11 cellular contexts compared by ENCODE assay signal in the genomic region with DNA sequence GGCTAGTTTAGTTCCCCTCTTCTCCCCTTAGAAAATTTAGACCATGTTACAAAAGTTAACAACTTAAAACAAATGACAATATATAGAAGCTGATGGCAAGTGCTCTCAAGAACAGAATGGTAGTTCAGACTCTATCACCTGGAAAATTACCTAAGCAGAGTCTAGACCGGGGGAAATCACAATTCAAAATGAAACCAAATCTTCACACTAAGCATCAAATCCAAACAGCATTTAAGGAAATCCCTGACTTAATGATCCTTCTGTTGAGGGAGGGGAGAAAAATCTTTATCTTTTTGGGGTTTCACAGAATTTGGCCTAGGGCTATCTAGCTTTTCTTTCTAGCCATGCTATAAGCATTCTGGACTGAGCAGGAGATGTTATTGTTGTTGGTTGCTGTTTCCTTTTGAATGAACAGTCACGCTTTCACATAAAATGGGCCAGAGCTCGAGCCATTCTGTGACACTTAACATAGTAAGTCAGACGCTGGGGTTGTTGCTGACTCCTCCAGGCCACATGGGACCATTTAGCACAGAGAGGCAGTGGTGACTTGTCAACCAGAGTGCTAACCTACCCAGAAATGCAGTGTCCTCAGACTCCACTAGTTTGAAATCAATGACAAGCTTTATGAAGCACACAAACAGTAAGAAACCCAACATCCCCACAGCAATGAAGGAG. TPM values are rescaled to one million over a fixed set of nuclear protein-coding genes. Genes with fewer than 3 reads are reported as not detected.
A peak's percentile ranks its signal among the peaks of the same experiment; 100 is the strongest.
DNase-seq lines count a peak whose midpoint lies in the region; ATAC-seq and TF ChIP-seq lines count a peak whose summit lies in the region.
"Had no signal": no experiment of that assay in that cellular context is flagged by ENCODE, and none has a peak within 500 bp of the region (broad histone marks: within the 10 kb centered on the region; RNA-seq: fewer than 3 reads in every experiment).

No MANE protein-coding gene starts in this region.

- H3K9me3 ChIP-seq in trophoblast cell (ENCODE audit: insufficient read depth, low read depth, low read length): no peaks in the 10 kb centered on the region
- peaks cover 3% of the 10 kb centered on the region for H3K9me3 ChIP-seq in CD8-positive, alpha-beta T cell (ENCODE audit: low read length)

- intact Hi-C loops in head of caudate nucleus (cut with DNase I): no loop called here
- intact Hi-C loops in CD8-positive, alpha-beta T cell (cut with DNase I, micrococcal nuclease): no loop called here

- no peaks in the 10 kb centered on the region for H3K36me3 ChIP-seq in trophoblast cell (ENCODE audit: control insufficient read depth in 1 of 2, insufficient read depth in 2 of 2, low read length in 2 of 2)
- no peaks in the 10 kb centered on the region for H3K36me3 ChIP-seq in CD8-positive, alpha-beta T cell (ENCODE audit: insufficient read depth, low read length)

- no peak overlapping the region for H3K4me2 ChIP-seq in trophoblast cell (ENCODE audit: low read length)

- DNase-seq in OCI-M1 (lab: John Stamatoyannopoulos, UW): no peak
- DNase-seq in head of caudate nucleus: no peak
- no peak for DNase-seq in trophoblast cell
- no peak for DNase-seq in CD8-positive, alpha-beta T cell
- DNase-seq: DMS153, MV-4-11 had no signal

- no peak overlapping the region for H4K12ac ChIP-seq in trophoblast cell (ENCODE audit: low read depth, low read length)

- H3K9ac ChIP-seq in trophoblast cell (ENCODE audit: low read length): no peak overlapping the region

- no peak overlapping the region for H3K27ac ChIP-seq in trophoblast cell (ENCODE audit: low read depth, low read length)
- no peak overlapping the region for H3K27ac ChIP-seq in CD8-positive, alpha-beta T cell (ENCODE audit: low read depth, low read length)
- H3K27ac ChIP-seq: epithelial cell of prostate had no signal

- no peak for TF ChIP-seq CTCF in CD8-positive, alpha-beta T cell (IDR thresholded peaks at IDR 0.05)

- no peak overlapping the region for H2BK120ac ChIP-seq in trophoblast cell (ENCODE audit: insufficient read depth, low read length, poor library complexity)

- no peaks in the 10 kb centered on the region for H3K4me1 ChIP-seq in trophoblast cell (ENCODE audit: control insufficient read depth in 1 of 2, insufficient read depth in 2 of 2, low read length in 2 of 2)
- H3K4me1 ChIP-seq in CD8-positive, alpha-beta T cell (ENCODE audit: insufficient read depth, low read length): no peaks in the 10 kb centered on the region

- peak; percentile 48 for ATAC-seq in GM18519 (IDR thresholded peaks at IDR 0.05; ENCODE audit: low FRiP score, unreplicated experiment)
- ATAC-seq in GM21381 (IDR thresholded peaks at IDR 0.05; ENCODE audit: unreplicated experiment): peak; percentile 80
- peak; percentile 73 for ATAC-seq in HG03064 (IDR thresholded peaks at IDR 0.05; ENCODE audit: low read depth, unreplicated experiment)
- ATAC-seq in activated T-helper 17 cell treated with anti-CD3 and anti-CD28 coated beads, Interleukin-2, amount 50 U/mL, for 72 hours (replicated peaks): peak; percentile 92
- no peak for ATAC-seq in CD8-positive, alpha-beta T cell

- no peak overlapping the region for H2BK5ac ChIP-seq in trophoblast cell (ENCODE audit: low read depth, low read length, poor library complexity)

- CTCF ChIA-PET in CD8-positive, alpha-beta T cell (lab: Charles Lee): interaction anchor here (0.8 to 2.1 kb wide), 3 partner anchors 11 to 15 kb away, joined by 3 to 6 read pairs (median 3); no protein-coding TSS in a partner anchor

- no peaks in the 10 kb centered on the region for H3K79me1 ChIP-seq in trophoblast cell (ENCODE audit: low read length)

- H3K18ac ChIP-seq in trophoblast cell (ENCODE audit: low read length): no peak overlapping the region

- H3K27ac Mint-ChIP-seq in activated T-helper 17 cell treated with anti-CD3 and anti-CD28 coated beads, Interleukin-2, amount 50 U/mL, for 72 hours: no peak overlapping the region
- no peak overlapping the region for H3K27ac Mint-ChIP-seq in CD8-positive, alpha-beta T cell

- POLR2A ChIA-PET in CD8-positive, alpha-beta T cell (lab: Charles Lee): no interaction called here

- H3K79me2 ChIP-seq in trophoblast cell (ENCODE audit: control insufficient read depth, insufficient read depth, low read length, poor library complexity): no peaks in the 10 kb centered on the region

- H4K91ac ChIP-seq in trophoblast cell (ENCODE audit: low read depth, low read length): no peak overlapping the region

- H2BK12ac ChIP-seq in trophoblast cell (ENCODE audit: low read length): no peak overlapping the region

- H3K23ac ChIP-seq in trophoblast cell (ENCODE audit: low read length): no peak overlapping the region

- H2AFZ ChIP-seq in trophoblast cell (ENCODE audit: insufficient read depth, low read length, poor library complexity): no peak overlapping the region

- no peak overlapping the region for H3K4me3 ChIP-seq in trophoblast cell (ENCODE audit: low read depth, low read length)
- H3K4me3 ChIP-seq in CD8-positive, alpha-beta T cell (ENCODE audit: low read depth, low read length): no peak overlapping the region

- peak overlapping the region; percentile 35 for H3K4me3 Mint-ChIP-seq in activated T-helper 17 cell treated with anti-CD3 and anti-CD28 coated beads, Interleukin-2, amount 50 U/mL, for 72 hours
- no peak overlapping the region for H3K4me3 Mint-ChIP-seq in CD8-positive, alpha-beta T cell

- no peak overlapping the region for H2AK5ac ChIP-seq in trophoblast cell (ENCODE audit: low read length)

- no peaks in the 10 kb centered on the region for H3K27me3 ChIP-seq in trophoblast cell (ENCODE audit: insufficient read depth, low read length)
- H3K27me3 ChIP-seq in CD8-positive, alpha-beta T cell (ENCODE audit: insufficient read depth, low read length): no peaks in the 10 kb centered on the region

- H3K9me3 Mint-ChIP-seq in activated T-helper 17 cell treated with anti-CD3 and anti-CD28 coated beads, Interleukin-2, amount 50 U/mL, for 72 hours: peaks cover 6% of the 10 kb centered on the region
- peaks cover 15% of the 10 kb centered on the region for H3K9me3 Mint-ChIP-seq in CD8-positive, alpha-beta T cell

- H3K14ac ChIP-seq in trophoblast cell (ENCODE audit: low read length): no peak overlapping the region

- H4K8ac ChIP-seq in trophoblast cell (ENCODE audit: low read depth, low read length): no peak overlapping the region

- peaks cover 13% of the 10 kb centered on the region for H3K27me3 Mint-ChIP-seq in activated T-helper 17 cell treated with anti-CD3 and anti-CD28 coated beads, Interleukin-2, amount 50 U/mL, for 72 hours
- peaks cover 28% of the 10 kb centered on the region for H3K27me3 Mint-ChIP-seq in CD8-positive, alpha-beta T cell (ENCODE audit: low read depth)

- H3K36me3 Mint-ChIP-seq in activated T-helper 17 cell treated with anti-CD3 and anti-CD28 coated beads, Interleukin-2, amount 50 U/mL, for 72 hours (ENCODE audit: low read depth): no peaks in the 10 kb centered on the region
- no peaks in the 10 kb centered on the region for H3K36me3 Mint-ChIP-seq in CD8-positive, alpha-beta T cell

- no peak overlapping the region for H3K4ac ChIP-seq in trophoblast cell (ENCODE audit: low read depth, low read length)

- peaks cover 7% of the 10 kb centered on the region for H3K4me1 Mint-ChIP-seq in activated T-helper 17 cell treated with anti-CD3 and anti-CD28 coated beads, Interleukin-2, amount 50 U/mL, for 72 hours
- H3K4me1 Mint-ChIP-seq in CD8-positive, alpha-beta T cell (ENCODE audit: low read depth): peaks cover 4% of the 10 kb centered on the region

- WGBS in trophoblast cell (ENCODE audit: extremely low coverage, insufficient coverage, insufficient read length): no CpG with 5 or more reads among the region's 4 CpGs

RNA-seq across cellular contexts. Expression of a gene that starts 16.0 kb away (rescaled TPM):
- 10 to 100 TPM; 26.2 to 45.7 TPM for total RNA-seq in activated T-helper 17 cell treated with anti-CD3 and anti-CD28 coated beads, Interleukin-2, amount 50 U/mL, for 72 hours
- 20.9 and 21.2 TPM in 2 replicates for polyA plus RNA-seq in trophoblast cell (2013)
- 10 to 100 TPM; 17.6 to 20.6 TPM for total RNA-seq in CD8-positive, alpha-beta T cell

RNA-seq across cellular contexts. Expression of a gene that starts 54.8 kb away (rescaled TPM):
- under 1 TPM in 1 of 2 donors, not detected in 1; 0.15 TPM for total RNA-seq in activated T-helper 17 cell treated with anti-CD3 and anti-CD28 coated beads, Interleukin-2, amount 50 U/mL, for 72 hours
- 0.01 and 0.07 TPM in 2 replicates for polyA plus RNA-seq in trophoblast cell (2013)
- total RNA-seq in CD8-positive, alpha-beta T cell: under 1 TPM; 0.38 to 1.00 TPM
